8 cellular contexts compared by ENCODE assay signal in the genomic region with DNA sequence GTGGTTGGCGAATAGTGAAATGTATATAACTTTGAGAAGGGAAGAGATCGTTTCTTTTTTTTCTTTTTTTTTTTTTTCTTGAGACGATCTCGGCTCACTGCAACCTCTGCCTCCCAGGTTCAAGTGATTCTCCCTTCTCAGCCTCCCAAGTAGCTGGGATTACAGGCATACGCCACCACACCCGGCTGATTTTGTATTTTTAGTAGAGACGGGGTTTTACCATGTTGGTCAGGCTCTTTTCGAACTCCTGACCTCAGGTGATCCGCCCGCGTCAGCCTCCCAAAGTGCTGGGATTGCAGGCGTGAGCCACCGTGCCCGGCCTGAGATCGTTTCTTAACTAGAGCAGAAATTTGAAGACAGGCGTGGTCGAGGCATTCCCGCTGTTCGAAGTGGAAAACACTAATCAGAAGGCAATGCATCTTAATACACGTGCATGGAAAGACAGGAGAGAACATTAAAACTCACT. TPM values are rescaled to one million over a fixed set of nuclear protein-coding genes. Genes with fewer than 3 reads are reported as not detected.
A peak's percentile ranks its signal among the peaks of the same experiment; 100 is the strongest.
DNase-seq lines count a peak whose midpoint lies in the region; ATAC-seq, FAIRE-seq and TF ChIP-seq lines count a peak whose summit lies in the region.
"Not testable (repeated sequence)": the region's sequence is repeated elsewhere in the genome, so short reads cannot be mapped to it uniquely, and the experiment has no call there.

No MANE protein-coding gene starts in this region.

- peaks cover 21 to 36% of the 10 kb centered on the region in 2 experiments; a peak in 4 of 5 replicates for H3K4me1 ChIP-seq in K562 (replicated peaks in 1 of 2; ENCODE audit: control insufficient read depth in 2 of 2, insufficient read depth in 2 of 2, low read length in 2 of 2)
- H3K4me1 ChIP-seq in prostate gland (replicated peaks) = not testable (repeated sequence)
- peaks cover 24 to 46% (median 24%) of the 10 kb centered on the region in 4 donors for H3K4me1 ChIP-seq in upper lobe of left lung

- H3K9ac ChIP-seq in K562 (ENCODE audit: insufficient read depth in 1 of 2, low read depth in 2 of 2, low read length in 2 of 2) = peak overlapping the region; percentile 78 to 94

- peak overlapping the region; percentile 94 for H3K4me2 ChIP-seq in K562 (ENCODE audit: insufficient read depth, low read length)

- peak overlapping the region; percentile 98 for H2AFZ ChIP-seq in K562 (ENCODE audit: low read depth, low read length)

- FAIRE-seq in K562 (lab: Jason Lieb, UNC) = not testable (repeated sequence)

- TF ChIP-seq RAD21 in K562 (CRISPR knock-in tag; conservative IDR thresholded peaks at IDR 0.05 in 1 of 2, IDR thresholded peaks at IDR 0.05 in 1 of 2) = not testable (repeated sequence)

- in situ Hi-C loops in K562 (cut with MboI) = not testable (repeated sequence)

- H3K4me1 Mint-ChIP-seq in activated CD4-positive, alpha-beta T cell treated with anti-CD3 and anti-CD28 coated beads, Interleukin-2, amount 10 ng/mL, durations not matched to agents 24 days and 14 days = peaks cover 24% of the 10 kb centered on the region

- CTCF ChIA-PET in K562 (lab: Yijun Ruan, JAX; ENCODE audit: low intra/inter-chr PET ratio) = not testable (repeated sequence)

- not testable (repeated sequence) for TF ChIP-seq EP300 in K562 (IDR thresholded peaks at IDR 0.05; ENCODE audit: low read length); upper lobe of left lung (IDR thresholded peaks at IDR 0.05)

- H3K4me3 ChIP-seq in GM12864 (ENCODE audit: low read depth, low read length) (peak overlapping the region; percentile 69), K562 (peak overlapping the region; percentile 79), fibroblast of pulmonary artery (replicated peaks; ENCODE audit: low read depth, low read length) (peak overlapping the region; percentile 73), lower leg skin (ENCODE audit: low read depth, poor library complexity, severe bottlenecking) (peak overlapping the region; percentile 94), prostate gland (peak overlapping the region; percentile 86), upper lobe of left lung (peak overlapping the region in 3 of 4 donors; percentile 97 to 99 (median 98))

- DNase-seq in GM12864 (ENCODE audit: low read depth); activated CD4-positive, alpha-beta T cell treated with anti-CD3 and anti-CD28 coated beads, Interleukin-2, amount 10 ng/mL, durations not matched to agents 24 days and 14 days; fibroblast of pulmonary artery (ENCODE audit: low read depth); lower leg skin (ENCODE audit: low spot score in 2 of 2); prostate gland (ENCODE audit: low spot score); upper lobe of left lung: not testable (repeated sequence)
- DNase-seq in NCI-H345 (lab: John Stamatoyannopoulos, UW) (peak; percentile 4), K562 (ENCODE audit: extremely low read depth in 1 of 4, low spot score in 3 of 4) (peak in 1 of 4 experiments; percentile 31)

- H3K79me2 ChIP-seq in K562 (ENCODE audit: control insufficient read depth, insufficient read depth, low read length) = peaks cover 41% of the 10 kb centered on the region

- intact Hi-C loops in activated CD4-positive, alpha-beta T cell treated with anti-CD3 and anti-CD28 coated beads, Interleukin-2, amount 10 ng/mL, durations not matched to agents 24 days and 14 days (cut with micrococcal nuclease) = loop anchor here (1.0 to 5.0 kb wide), 8 partner anchors 17 to 1097 kb away; a partner anchor contains a TSS
- intact Hi-C loops in K562 (cut with micrococcal nuclease) (loop anchor here (1.0 to 10.0 kb wide), 3 partner anchors 67 to 595 kb away; a partner anchor contains a TSS), prostate gland (cut with DNase I) (loop anchor here (2.0 to 5.0 kb wide), 2 partner anchors 38 to 67 kb away; a partner anchor contains a TSS)
- intact Hi-C loops in lower leg skin (cut with DNase I; ENCODE audit: low total_unique reads) = not testable (repeated sequence)

- not testable (repeated sequence) for ATAC-seq in K562; upper lobe of left lung (ENCODE audit: low FRiP score in 2 of 2)

- peak overlapping the region; percentile 86 for H3K4me3 Mint-ChIP-seq in activated CD4-positive, alpha-beta T cell treated with anti-CD3 and anti-CD28 coated beads, Interleukin-2, amount 10 ng/mL, durations not matched to agents 24 days and 14 days

- H3K9me3 Mint-ChIP-seq in activated CD4-positive, alpha-beta T cell treated with anti-CD3 and anti-CD28 coated beads, Interleukin-2, amount 10 ng/mL, durations not matched to agents 24 days and 14 days = not testable (repeated sequence)

- not testable (repeated sequence) for H4K20me1 ChIP-seq in K562 (replicated peaks; ENCODE audit: control insufficient read depth, insufficient read depth, low read length)

- not testable (repeated sequence) for TF ChIP-seq POLR2A in K562 (conservative IDR thresholded peaks at IDR 0.05); lower leg skin (IDR thresholded peaks at IDR 0.05); prostate gland (IDR thresholded peaks at IDR 0.05); upper lobe of left lung (IDR thresholded peaks at IDR 0.05)

- H3K27ac ChIP-seq in K562 (ENCODE audit: extremely low read depth, low read depth, low read length) = peak overlapping the region; percentile 64
- peak overlapping the region; percentile 84 to 92 for H3K27ac ChIP-seq in prostate gland
- peak overlapping the region; percentile 84 to 94 (median 85) for H3K27ac ChIP-seq in upper lobe of left lung

- not testable (repeated sequence) for TF ChIP-seq CTCF in GM12864 (IDR thresholded peaks at IDR 0.05; ENCODE audit: low read depth, low read length, missing control alignments); K562 (IDR thresholded peaks at IDR 0.05 in 2 of 3, conservative IDR thresholded peaks at IDR 0.05 in 1 of 3; ENCODE audit: insufficient read depth in 2 of 3, low read depth in 1 of 3, low read length in 3 of 3); fibroblast of pulmonary artery (IDR thresholded peaks at IDR 0.05; ENCODE audit: low read length, missing control alignments); lower leg skin (IDR thresholded peaks at IDR 0.05); prostate gland (IDR thresholded peaks at IDR 0.05); upper lobe of left lung (IDR thresholded peaks at IDR 0.05)

- not testable (repeated sequence) for H3K36me3 Mint-ChIP-seq in activated CD4-positive, alpha-beta T cell treated with anti-CD3 and anti-CD28 coated beads, Interleukin-2, amount 10 ng/mL, durations not matched to agents 24 days and 14 days (ENCODE audit: low read depth)

- not testable (repeated sequence) for H3K27me3 Mint-ChIP-seq in activated CD4-positive, alpha-beta T cell treated with anti-CD3 and anti-CD28 coated beads, Interleukin-2, amount 10 ng/mL, durations not matched to agents 24 days and 14 days

- H3K9me1 ChIP-seq in K562 (ENCODE audit: control insufficient read depth, insufficient read depth, low read length) = not testable (repeated sequence)

- H3K36me3 ChIP-seq in K562 (ENCODE audit: control insufficient read depth, insufficient read depth, low read length); prostate gland; upper lobe of left lung: not testable (repeated sequence)

- 2% methylated on average over 18 of the region's 20 CpGs for WGBS in K562 (ENCODE audit: insufficient coverage, low coverage, missing lambda C conversion rate)
- WGBS in lower leg skin, 2 donors = 28 to 39% methylated on average over 20 of the region's 20 CpGs
- 29% methylated on average over 20 of the region's 20 CpGs for WGBS in prostate gland
- WGBS in upper lobe of left lung, 2 donors = 33 to 53% methylated on average over 20 of the region's 20 CpGs

- peak overlapping the region; percentile 79 for H3K27ac Mint-ChIP-seq in activated CD4-positive, alpha-beta T cell treated with anti-CD3 and anti-CD28 coated beads, Interleukin-2, amount 10 ng/mL, durations not matched to agents 24 days and 14 days

- POLR2A ChIA-PET in K562 (lab: Yijun Ruan, JAX) = interaction anchor here (0.6 to 1.5 kb wide), 10 partner anchors 13 to 130 kb away, joined by 3 to 8 read pairs (median 4); a partner anchor contains a TSS

- not testable (repeated sequence) for H3K9me3 ChIP-seq in K562 (replicated peaks; ENCODE audit: control insufficient read depth, insufficient read depth, low read depth, low read length); prostate gland; upper lobe of left lung

- not testable (repeated sequence) for H3K27me3 ChIP-seq in K562 (ENCODE audit: control insufficient read depth in 2 of 2, insufficient read depth in 2 of 2, low read length in 2 of 2); prostate gland (replicated peaks; ENCODE audit: insufficient read depth); upper lobe of left lung

- BruUV-seq in K562 (replicated peaks; lab: Mats Ljungman, UMichigan) = TSS peak; percentile 90

RNA-seq across cellular contexts. Expression of a gene that starts 0.9 kb away (rescaled TPM):
- total RNA-seq in activated CD4-positive, alpha-beta T cell treated with anti-CD3 and anti-CD28 coated beads, Interleukin-2, amount 10 ng/mL, durations not matched to agents 24 days and 14 days = 46.5 and 49.7 TPM in 2 replicates
- total RNA-seq in K562 (2011; cell fraction: chromatin; rRNA removed; ENCODE audit: low replicate concordance) = 34.9 and 56.2 TPM in 2 replicates
- total RNA-seq in K562 (2011; cell fraction: nucleolus; rRNA removed) = 31.7 and 39.6 TPM in 2 replicates
- 41.7 and 45.0 TPM in 2 replicates for total RNA-seq in K562 (2011; cell fraction: nucleoplasm; rRNA removed)
- total RNA-seq in K562 (2014; rRNA removed) = 42.2 and 46.7 TPM in 2 replicates
- 54.8 and 59.3 TPM in 2 replicates for total RNA-seq in K562 (2014; rRNA removed; fragmentation: Illumina TruSeq; extraction: Trizol)
- 27.4 and 28.5 TPM in 2 replicates for total RNA-seq in K562 (2015; rRNA removed; fragmentation: Illumina TruSeq; extraction: Trizol)
- total RNA-seq in K562 (2021) = 51.8 and 53.6 TPM in 2 replicates
- polyA plus RNA-seq in K562 (2011; rRNA removed) = 43.2 and 45.8 TPM in 2 replicates
- polyA plus RNA-seq in K562 (2011; cell fraction: cytosol; rRNA removed) = 26.1 and 31.2 TPM in 2 replicates
- 30.7 and 38.2 TPM in 2 replicates for polyA plus RNA-seq in K562 (2011; cell fraction: nucleus; rRNA removed)
- polyA plus RNA-seq in K562 (2012) = 20.0 and 24.2 TPM in 2 replicates
- 32.5 and 36.4 TPM in 2 replicates for polyA plus RNA-seq in K562 (2014; fragmentation: Illumina TruSeq; extraction: Trizol)
- polyA plus RNA-seq in K562 (2014; fragmentation: Nextera tagmentation; extraction: Ambion mirVana) = 10 to 100 TPM; 12.4 to 16.5 TPM
- polyA plus RNA-seq in K562 (2014; rRNA removed) = 29.1 and 29.3 TPM in 2 replicates
- polyA minus RNA-seq in K562 (2011; rRNA and poly(A)+ RNA removed) = 56.6 and 57.1 TPM in 2 replicates
- polyA minus RNA-seq in K562 (2011; cell fraction: cytosol; rRNA and poly(A)+ RNA removed) = 28.7 and 38.4 TPM in 2 replicates
- polyA minus RNA-seq in K562 (2011; cell fraction: nucleus; rRNA and poly(A)+ RNA removed) = 13.1 and 24.0 TPM in 2 replicates
- total RNA-seq in lower leg skin = 10 to 100 TPM; 11.4 to 13.2 (median 12.2) TPM
- total RNA-seq in prostate gland = 10 to 100 TPM; 11.0 to 21.9 TPM
- 10 to 100 TPM; 11.1 to 21.3 (median 17.7) TPM for total RNA-seq in upper lobe of left lung

RNA-seq across cellular contexts. Expression of a gene that starts 51.2 kb away (rescaled TPM):
- total RNA-seq in activated CD4-positive, alpha-beta T cell treated with anti-CD3 and anti-CD28 coated beads, Interleukin-2, amount 10 ng/mL, durations not matched to agents 24 days and 14 days = 52.3 and 52.9 TPM in 2 replicates
- 71.9 and 72.4 TPM in 2 replicates for total RNA-seq in K562 (2011; cell fraction: chromatin; rRNA removed; ENCODE audit: low replicate concordance)
- total RNA-seq in K562 (2011; cell fraction: nucleolus; rRNA removed) = 25.3 and 27.9 TPM in 2 replicates
- total RNA-seq in K562 (2011; cell fraction: nucleoplasm; rRNA removed) = 33.4 and 41.5 TPM in 2 replicates
- total RNA-seq in K562 (2014; rRNA removed) = 50.6 and 60.9 TPM in 2 replicates
- total RNA-seq in K562 (2014; rRNA removed; fragmentation: Illumina TruSeq; extraction: Trizol) = 64.0 and 71.7 TPM in 2 replicates
- 58.2 and 61.3 TPM in 2 replicates for total RNA-seq in K562 (2015; rRNA removed; fragmentation: Illumina TruSeq; extraction: Trizol)
- total RNA-seq in K562 (2021) = 82.5 and 85.1 TPM in 2 replicates
- polyA plus RNA-seq in K562 (2011; rRNA removed) = 51.5 and 62.2 TPM in 2 replicates
- polyA plus RNA-seq in K562 (2011; cell fraction: cytosol; rRNA removed) = 27.8 and 33.4 TPM in 2 replicates
- 51.1 and 62.9 TPM in 2 replicates for polyA plus RNA-seq in K562 (2011; cell fraction: nucleus; rRNA removed)
- polyA plus RNA-seq in K562 (2012) = 28.9 and 30.0 TPM in 2 replicates
- polyA plus RNA-seq in K562 (2014; fragmentation: Illumina TruSeq; extraction: Trizol) = 37.6 and 44.1 TPM in 2 replicates
- polyA plus RNA-seq in K562 (2014; fragmentation: Nextera tagmentation; extraction: Ambion mirVana) = 10 to 100 TPM; 21.7 to 35.0 TPM
- polyA plus RNA-seq in K562 (2014; rRNA removed) = 53.0 and 61.8 TPM in 2 replicates
- 88.6 and 94.0 TPM in 2 replicates for polyA minus RNA-seq in K562 (2011; rRNA and poly(A)+ RNA removed)
- 33.8 and 45.2 TPM in 2 replicates for polyA minus RNA-seq in K562 (2011; cell fraction: cytosol; rRNA and poly(A)+ RNA removed)
- 35.5 and 62.6 TPM in 2 replicates for polyA minus RNA-seq in K562 (2011; cell fraction: nucleus; rRNA and poly(A)+ RNA removed)
- 10 to 100 TPM; 21.9 to 31.6 (median 26.9) TPM for total RNA-seq in lower leg skin
- total RNA-seq in prostate gland = 10 to 100 TPM; 26.3 to 36.4 TPM
- total RNA-seq in upper lobe of left lung = 10 to 100 TPM in 5 of 6 donors, 1 to 10 TPM in 1; 6.2 to 71.2 (median 28.3) TPM
